ENCODE assay signal across 25 cellular contexts in genomic region chr16:55453909-55454308, GRCh38. TPM values are rescaled to one million over a fixed set of nuclear protein-coding genes. Genes with fewer than 3 reads are reported as not detected.
DNase-seq lines count a peak whose midpoint lies in the region; ATAC-seq and TF ChIP-seq lines count a peak whose summit lies in the region.
"Had no signal": no experiment of that assay in that cellular context is flagged by ENCODE, and none has a peak within 500 bp of the region (broad histone marks: within the 10 kb centered on the region; RNA-seq: fewer than 3 reads in every experiment).

No MANE protein-coding gene starts in this region.

- H3K4me1 ChIP-seq in left ventricle myocardium inferior: no peaks in the 10 kb centered on the region

- DNase-seq in Right ventricle myocardium superior (no peak), left ventricle myocardium inferior (no peak), RPMI8226 (peak; percentile 64), left ventricle myocardium superior (no peak), sciatic nerve (ENCODE audit: low spot score) (no peak), DMS53 (lab: John Stamatoyannopoulos, UW) (no peak), NCI-H2107 (lab: John Stamatoyannopoulos, UW) (no peak)
- no peak for DNase-seq in activated CD4-positive, alpha-beta T cell treated with anti-CD3 and anti-CD28 coated beads, Interleukin-2, amount 50 U/mL, for 48 hours
- DNase-seq: 8988T; CD4-positive, alpha-beta T cell; EL; GDM1; GOT3; HCEC 1CT; Kasumi-1; NCI-H1105 treated with DMSO at 0.1 percent for 48 hours; NCI-H146; NCI-H1930; NCI-H446; NCI-H526; NCI-H82; NK-92 treated with Interleukin-12 subunit alpha and Interleukin-12 subunit beta, amount 100 ng/mL, for 24 hours; PC-9; SHP77 treated with DMSO at 0.1 percent for 48 hours had no signal

- H3K4me3 ChIP-seq in left ventricle myocardium inferior: no peak overlapping the region
- H3K4me3 ChIP-seq: GM12878, PC-9 had no signal

- no peaks in the 10 kb centered on the region for H3K36me3 ChIP-seq in left ventricle myocardium inferior

- no peak for TF ChIP-seq CTCF in left ventricle myocardium inferior (IDR thresholded peaks at IDR 0.05; ENCODE audit: borderline replicate concordance)

- ATAC-seq in Right ventricle myocardium superior (ENCODE audit: poor library complexity) (peak; percentile 36), left ventricle myocardium superior (peak; percentile 30), sciatic nerve (peak; percentile 59)
- ATAC-seq: GM12878 had no signal

- H3K27me3 ChIP-seq in left ventricle myocardium inferior (ENCODE audit: low read depth): no peaks in the 10 kb centered on the region

- no peaks in the 10 kb centered on the region for H3K9me3 ChIP-seq in left ventricle myocardium inferior (replicated peaks)

- intact Hi-C loops in Right ventricle myocardium superior (cut with DNase I) (no loop called here), left ventricle myocardium inferior (cut with micrococcal nuclease) (no loop called here), left ventricle myocardium superior (cut with micrococcal nuclease) (no loop called here), sciatic nerve (cut with DNase I) (no loop called here)

- no peak overlapping the region for H3K27ac ChIP-seq in left ventricle myocardium inferior (replicated peaks)
- H3K27ac ChIP-seq: PC-9 had no signal

RNA-seq across cellular contexts. Expression of gene MMP2, which starts 25.1 kb away (rescaled TPM):
- total RNA-seq in Right ventricle myocardium superior (102 TPM), left ventricle myocardium inferior (87.4 TPM), left ventricle myocardium superior (88.7 TPM), sciatic nerve (193 TPM)
- total RNA-seq: CD4-positive, alpha-beta T cell had no signal

RNA-seq across cellular contexts. Expression of gene LPCAT2, which starts 55.0 kb away (rescaled TPM):
- total RNA-seq in Right ventricle myocardium superior: 9.6 TPM
- 6.9 TPM for total RNA-seq in left ventricle myocardium inferior
- 8.3 TPM for total RNA-seq in left ventricle myocardium superior
- total RNA-seq in sciatic nerve: 54.0 TPM
- total RNA-seq: GM12878 had no signal
